8 cellular contexts compared by ENCODE assay signal in the genomic region with DNA sequence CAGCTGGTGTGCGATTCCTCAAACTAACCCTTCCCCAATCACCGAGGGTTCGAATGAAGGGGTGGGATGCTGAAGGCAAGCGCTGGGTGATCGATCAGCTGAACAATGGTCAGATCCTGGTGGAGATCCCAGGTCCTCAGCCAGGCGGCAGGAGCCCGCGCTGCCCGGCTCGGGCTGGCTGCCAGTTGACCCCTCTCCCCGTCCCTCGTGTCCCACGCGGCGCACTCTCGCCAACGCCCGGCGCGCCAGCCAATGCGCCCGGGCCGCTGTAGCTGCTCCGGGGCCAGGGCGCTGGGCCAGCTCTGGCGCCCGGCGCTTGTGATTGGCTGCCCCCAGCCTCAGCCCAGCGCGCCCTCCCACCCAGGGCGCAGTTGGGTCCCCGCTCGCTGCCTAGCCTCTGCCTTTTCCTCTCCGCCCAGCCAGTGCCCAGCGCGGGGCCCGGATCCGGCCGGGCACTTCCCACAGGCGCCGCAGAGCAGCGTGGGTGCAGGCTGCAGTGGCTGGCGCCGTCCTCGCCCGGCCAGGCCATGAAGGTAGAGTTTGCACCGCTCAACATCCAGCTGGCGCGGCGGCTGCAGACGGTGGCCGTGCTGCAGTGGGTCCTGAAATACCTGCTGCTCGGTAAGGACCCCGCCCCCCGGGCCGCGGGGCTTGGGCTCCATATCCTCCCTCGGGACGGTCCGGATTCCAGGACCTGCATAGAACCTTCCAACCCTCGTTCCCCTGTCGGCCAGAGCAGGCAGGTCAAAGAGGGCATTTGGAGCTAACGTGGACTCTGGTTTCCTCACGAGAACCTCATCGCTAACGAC. TPM values are rescaled to one million over a fixed set of nuclear protein-coding genes. Genes with fewer than 3 reads are reported as not detected.
DNase-seq lines count a peak whose midpoint lies in the region; ATAC-seq and TF ChIP-seq lines count a peak whose summit lies in the region.

A gene with protein sequence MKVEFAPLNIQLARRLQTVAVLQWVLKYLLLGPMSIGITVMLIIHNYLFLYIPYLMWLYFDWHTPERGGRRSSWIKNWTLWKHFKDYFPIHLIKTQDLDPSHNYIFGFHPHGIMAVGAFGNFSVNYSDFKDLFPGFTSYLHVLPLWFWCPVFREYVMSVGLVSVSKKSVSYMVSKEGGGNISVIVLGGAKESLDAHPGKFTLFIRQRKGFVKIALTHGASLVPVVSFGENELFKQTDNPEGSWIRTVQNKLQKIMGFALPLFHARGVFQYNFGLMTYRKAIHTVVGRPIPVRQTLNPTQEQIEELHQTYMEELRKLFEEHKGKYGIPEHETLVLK (plus strand): TSS at position 400 of the 809 bp plus-strand sequence. CDS start 128 bp downstream, at position 528.

- TF ChIP-seq POLR2A in thyroid gland (IDR thresholded peaks at IDR 0.05) = peak in 1 of 2 donors; percentile 13

- H3K4me3 Mint-ChIP-seq in endothelial cell (ENCODE audit: unreplicated experiment) = peak within 1 kb of the TSS; percentile 82

- H3K9me3 Mint-ChIP-seq in endothelial cell (ENCODE audit: unreplicated experiment) = no peaks in the 10 kb centered on the region

- H3K4me1 ChIP-seq in mesodermal cell (ENCODE audit: control insufficient read depth, insufficient read depth, low read length, poor library complexity, severe bottlenecking) (no peaks in the 10 kb centered on the region), thyroid gland (peaks cover 4 to 8% of the 10 kb centered on the region in 2 donors)

- peaks cover 9% of the 10 kb centered on the region for H3K4me1 Mint-ChIP-seq in endothelial cell (ENCODE audit: unreplicated experiment)

- peak within 1 kb of the TSS; percentile 43 for H3K4me3 ChIP-seq in mesodermal cell (ENCODE audit: extremely low read depth, insufficient read depth, low read length, poor library complexity, severe bottlenecking)
- H3K4me3 ChIP-seq in thyroid gland (replicated peaks in 1 of 3) = peak within 1 kb of the TSS; percentile 24 to 26 (median 26)

- 4 to 6% methylated on average over 58 to 65 of the region's 66 CpGs for WGBS in mesodermal cell (ENCODE audit: insufficient coverage in 2 of 2), 2 experiments
- 3 to 5% methylated on average over 22 to 29 of the region's 66 CpGs for WGBS in thyroid gland, 2 donors

- TF ChIP-seq CTCF in endothelial cell (IDR thresholded peaks at IDR 0.05; ENCODE audit: unreplicated experiment) (no peak), thyroid gland (IDR thresholded peaks at IDR 0.05) (peak in 1 of 6 experiments; percentile 5)

- no peaks in the 10 kb centered on the region for H3K9me3 ChIP-seq in mesodermal cell (ENCODE audit: control insufficient read depth, low read length)
- no peaks in the 10 kb centered on the region for H3K9me3 ChIP-seq in thyroid gland

- intact Hi-C loops in thyroid gland (cut with DNase I) = no loop called here

- peaks cover 6% of the 10 kb centered on the region for H3K27me3 Mint-ChIP-seq in endothelial cell (ENCODE audit: unreplicated experiment)

- H3K36me3 ChIP-seq in mesodermal cell (ENCODE audit: control insufficient read depth, insufficient read depth, low read length) (no peaks in the 10 kb centered on the region), thyroid gland (no peaks in the 10 kb centered on the region)

- no peak within 1 kb of the TSS for H3K27ac ChIP-seq in mesodermal cell (ENCODE audit: low read depth, low read length, severe bottlenecking)
- no peak within 1 kb of the TSS for H3K27ac ChIP-seq in thyroid gland

- peak; percentile 6 for DNase-seq in activated CD4-positive, alpha-beta T cell treated with anti-CD3 and anti-CD28 coated beads for 48 hours
- no peak for DNase-seq in activated CD4-positive, alpha-beta T cell treated with anti-CD3 and anti-CD28 coated beads, Interleukin-2, amount 50 U/mL, for 1 hour
- DNase-seq in NCI-H526 treated with DMSO at 0.1 percent for 48 hours (lab: John Stamatoyannopoulos, UW) (peak; percentile 18), endothelial cell (ENCODE audit: low spot score) (peak; percentile 43), thyroid gland (peak; percentile 42 to 46)

- no peaks in the 10 kb centered on the region for H3K36me3 Mint-ChIP-seq in endothelial cell (ENCODE audit: low read depth, unreplicated experiment)

- ATAC-seq in HG02610 (IDR thresholded peaks at IDR 0.05; ENCODE audit: unreplicated experiment) (no peak), GM19324 (IDR thresholded peaks at IDR 0.05; ENCODE audit: low FRiP score, unreplicated experiment) (no peak)

- H3K27me3 ChIP-seq in thyroid gland = no peaks in the 10 kb centered on the region

- no peak within 1 kb of the TSS for H3K27ac Mint-ChIP-seq in endothelial cell (ENCODE audit: unreplicated experiment)

RNA-seq across cellular contexts. Expression of the gene that starts here (rescaled TPM):
- total RNA-seq in endothelial cell (ENCODE audit: unreplicated experiment) = 0.26 TPM
- polyA plus RNA-seq in mesodermal cell (2013, experiment 1 of 2) = not detected
- polyA plus RNA-seq in mesodermal cell (2013, experiment 2 of 2) = not detected
- total RNA-seq in thyroid gland = not detected

Comparison
In these comparisons a context has a peak if more than half of its experiments do, and no peak if none do; other contexts are left out.
1. Peak in DNase-seq in endothelial cell; RNA of the gene not detected or under 1 TPM.
2. Peak in DNase-seq and H3K4me3 ChIP-seq in thyroid gland; RNA of the gene not detected or under 1 TPM.